ENCODE assay signal across 8 cellular contexts in genomic region chr11:77471520-77472234, GRCh38. TPM values are rescaled to one million over a fixed set of nuclear protein-coding genes. Genes with fewer than 3 reads are reported as not detected.
A peak's percentile ranks its signal among the peaks of the same experiment; 100 is the strongest.
DNase-seq lines count a peak whose midpoint lies in the region; ATAC-seq and TF ChIP-seq lines count a peak whose summit lies in the region.

No MANE protein-coding gene starts in this region.

- H3K9me3 Mint-ChIP-seq in activated naive CD4-positive, alpha-beta T cell treated with anti-CD3 and anti-CD28 coated beads, Interleukin-2, amount 10 ng/mL, durations not matched to agents 7 days and 5 days: no peaks in the 10 kb centered on the region

- TF ChIP-seq CTCF in breast epithelium (IDR thresholded peaks at IDR 0.05): no peak

- H3K36me3 ChIP-seq in breast epithelium: no peaks in the 10 kb centered on the region
- H3K36me3 ChIP-seq in neuron (ENCODE audit: insufficient read depth, low read length): no peaks in the 10 kb centered on the region

- H3K4me3 ChIP-seq in breast epithelium (no peak overlapping the region), neuron (ENCODE audit: low read length) (peak overlapping the region; percentile 61)

- H2AFZ ChIP-seq in neuron (ENCODE audit: low read depth, low read length): no peak overlapping the region

- H3K9me3 ChIP-seq in breast epithelium: no peaks in the 10 kb centered on the region
- H3K9me3 ChIP-seq in neuron (ENCODE audit: low read length): no peaks in the 10 kb centered on the region

- peaks cover 37% of the 10 kb centered on the region for H3K27me3 Mint-ChIP-seq in activated naive CD4-positive, alpha-beta T cell treated with anti-CD3 and anti-CD28 coated beads, Interleukin-2, amount 10 ng/mL, durations not matched to agents 7 days and 5 days

- H3K27me3 ChIP-seq in breast epithelium (no peaks in the 10 kb centered on the region), neuron (ENCODE audit: insufficient read depth, low read length) (no peaks in the 10 kb centered on the region)

- H3K36me3 Mint-ChIP-seq in activated naive CD4-positive, alpha-beta T cell treated with anti-CD3 and anti-CD28 coated beads, Interleukin-2, amount 10 ng/mL, durations not matched to agents 7 days and 5 days: no peaks in the 10 kb centered on the region

- no peak for ATAC-seq in sciatic nerve
- ATAC-seq in GM19351 (IDR thresholded peaks at IDR 0.05; ENCODE audit: unreplicated experiment): no peak
- ATAC-seq in HG03095 (IDR thresholded peaks at IDR 0.05; ENCODE audit: unreplicated experiment): no peak

- H3K4me3 Mint-ChIP-seq in activated naive CD4-positive, alpha-beta T cell treated with anti-CD3 and anti-CD28 coated beads, Interleukin-2, amount 10 ng/mL, durations not matched to agents 7 days and 5 days: no peak overlapping the region

- peak; percentile 38 for DNase-seq in activated naive CD4-positive, alpha-beta T cell treated with anti-CD3 and anti-CD28 coated beads, Interleukin-2, amount 10 ng/mL, durations not matched to agents 7 days and 5 days
- DNase-seq in activated naive CD4-positive, alpha-beta T cell treated with Interleukin-2 at 50 U/mL for 16 hours: no peak
- DNase-seq in NCI-H748 (lab: John Stamatoyannopoulos, UW; ENCODE audit: unreplicated experiment): peak; percentile 85
- DNase-seq in breast epithelium (ENCODE audit: low spot score in 2 of 2): peak in 1 of 2 donors; percentile 28
- no peak for DNase-seq in sciatic nerve (ENCODE audit: low spot score)

- H3K4me1 ChIP-seq in breast epithelium (no peaks in the 10 kb centered on the region), neuron (ENCODE audit: insufficient read depth, low read length) (peaks cover 40% of the 10 kb centered on the region)

- H3K27ac Mint-ChIP-seq in activated naive CD4-positive, alpha-beta T cell treated with anti-CD3 and anti-CD28 coated beads, Interleukin-2, amount 10 ng/mL, durations not matched to agents 7 days and 5 days: no peak overlapping the region

- peaks cover 30% of the 10 kb centered on the region for H3K4me1 Mint-ChIP-seq in activated naive CD4-positive, alpha-beta T cell treated with anti-CD3 and anti-CD28 coated beads, Interleukin-2, amount 10 ng/mL, durations not matched to agents 7 days and 5 days

- intact Hi-C loops in breast epithelium (cut with DNase I; ENCODE audit: low total_unique reads): no loop called here
- intact Hi-C loops in sciatic nerve (cut with DNase I): no loop called here

- peak overlapping the region; percentile 46 to 96 for H3K27ac ChIP-seq in breast epithelium

- no peak for TF ChIP-seq POLR2A in breast epithelium (IDR thresholded peaks at IDR 0.05)

- CTCF ChIA-PET in activated naive CD4-positive, alpha-beta T cell treated with anti-CD3 and anti-CD28 coated beads, Interleukin-2, amount 10 ng/mL, durations not matched to agents 7 days and 5 days (lab: Charles Lee): interaction anchor here (1.0 to 2.8 kb wide), 7 partner anchors 11 to 77 kb away, joined by 3 to 11 read pairs (median 6); no protein-coding TSS in a partner anchor

RNA-seq across cellular contexts. Expression of gene PAK1, which starts 2.2 kb away (rescaled TPM):
- total RNA-seq in breast epithelium (10 to 100 TPM; 23.2 to 59.6 (median 42.6) TPM), sciatic nerve (31.3 TPM)

Comparison
In these comparisons a context has a peak if more than half of its experiments do, and no peak if none do; other contexts are left out.
1. DNase-seq: peak in activated naive CD4-positive, alpha-beta T cell treated with anti-CD3 and anti-CD28 coated beads, Interleukin-2, amount 10 ng/mL, durations not matched to agents 7 days and 5 days (single experiment) and NCI-H748 (single experiment); none in activated naive CD4-positive, alpha-beta T cell treated with Interleukin-2 at 50 U/mL for 16 hours (single experiment) and sciatic nerve (single experiment).